ENCODE assay signal across 15 cellular contexts in genomic region chr6:411402-412145, GRCh38. TPM values are rescaled to one million over a fixed set of nuclear protein-coding genes. Genes with fewer than 3 reads are reported as not detected.
A peak's percentile ranks its signal among the peaks of the same experiment; 100 is the strongest.
DNase-seq lines count a peak whose midpoint lies in the region; ATAC-seq and TF ChIP-seq lines count a peak whose summit lies in the region.
"Had no signal": no experiment of that assay in that cellular context is flagged by ENCODE, and none has a peak within 500 bp of the region (broad histone marks: within the 10 kb centered on the region; RNA-seq: fewer than 3 reads in every experiment).

No MANE protein-coding gene starts in this region.

- peaks cover 0 to 4% of the 10 kb centered on the region in 2 donors for H3K27me3 ChIP-seq in breast epithelium
- H3K27me3 ChIP-seq: ascending aorta, BLaER1 had no signal

- DNase-seq in MCF 10A (ENCODE audit: unreplicated experiment) = peak; percentile 41
- no peak for DNase-seq in breast epithelium (ENCODE audit: low spot score in 2 of 2)
- peak; percentile 64 for DNase-seq in NCI-H2029 (lab: John Stamatoyannopoulos, UW)
- DNase-seq in activated naive CD8-positive, alpha-beta T cell treated with anti-CD3 and anti-CD28 coated beads for 36 hours = no peak
- DNase-seq in stimulated activated naive CD8-positive, alpha-beta T cell treated with anti-CD3 and anti-CD28 coated beads, Interleukin-15, amount 100 ng/mL, for 72 hours = no peak
- DNase-seq in NCI-H1436 treated with DMSO at 0.1 percent for 48 hours (lab: John Stamatoyannopoulos, UW) = no peak
- DNase-seq in HuH-7.5 (ENCODE audit: low spot score) = no peak
- DNase-seq: H9, Karpas-422, NCI-H226, nucleus accumbens had no signal

- H3K36me3 Mint-ChIP-seq in MCF 10A (ENCODE audit: insufficient read depth, unreplicated experiment) = no peaks in the 10 kb centered on the region
- peaks cover 87% of the 10 kb centered on the region for H3K36me3 Mint-ChIP-seq in activated naive CD8-positive, alpha-beta T cell treated with anti-CD3 and anti-CD28 coated beads for 36 hours

- H3K27ac ChIP-seq in breast epithelium = no peak overlapping the region
- H3K27ac ChIP-seq: ascending aorta, BLaER1 had no signal

- CTCF ChIA-PET in MCF 10A (lab: Yijun Ruan, JAX) = interaction anchor here (0.9 to 1.4 kb wide), 4 partner anchors 8 to 219 kb away, joined by 3 to 6 read pairs (median 3); no protein-coding TSS in a partner anchor

- intact Hi-C loops in MCF 10A (cut with micrococcal nuclease) (no loop called here), breast epithelium (cut with DNase I; ENCODE audit: low total_unique reads) (loop anchor here (10.0 kb wide), 1 partner anchor 63 kb away; no protein-coding TSS in a partner anchor)

- no peaks in the 10 kb centered on the region for H3K4me1 Mint-ChIP-seq in MCF 10A (ENCODE audit: insufficient read depth, unreplicated experiment)
- H3K4me1 Mint-ChIP-seq in activated naive CD8-positive, alpha-beta T cell treated with anti-CD3 and anti-CD28 coated beads for 36 hours = peaks cover 57% of the 10 kb centered on the region
- H3K4me1 Mint-ChIP-seq in stimulated activated naive CD8-positive, alpha-beta T cell treated with anti-CD3 and anti-CD28 coated beads, Interleukin-15, amount 100 ng/mL, for 72 hours = peaks cover 63% of the 10 kb centered on the region

- H3K27ac Mint-ChIP-seq in MCF 10A (ENCODE audit: low read depth, unreplicated experiment) = no peak overlapping the region
- H3K27ac Mint-ChIP-seq in activated naive CD8-positive, alpha-beta T cell treated with anti-CD3 and anti-CD28 coated beads for 36 hours = peak overlapping the region; percentile 74
- peak overlapping the region; percentile 43 to 74 for H3K27ac Mint-ChIP-seq in stimulated activated naive CD8-positive, alpha-beta T cell treated with anti-CD3 and anti-CD28 coated beads, Interleukin-15, amount 100 ng/mL, for 72 hours
- H3K27ac Mint-ChIP-seq: H9 had no signal

- no peak overlapping the region for H3K4me3 Mint-ChIP-seq in MCF 10A (ENCODE audit: unreplicated experiment)
- H3K4me3 Mint-ChIP-seq in activated naive CD8-positive, alpha-beta T cell treated with anti-CD3 and anti-CD28 coated beads for 36 hours = no peak overlapping the region
- peak overlapping the region in 1 of 2 donors; percentile 27 for H3K4me3 Mint-ChIP-seq in stimulated activated naive CD8-positive, alpha-beta T cell treated with anti-CD3 and anti-CD28 coated beads, Interleukin-15, amount 100 ng/mL, for 72 hours
- H3K4me3 Mint-ChIP-seq: H9 had no signal

- ATAC-seq in stimulated activated naive CD8-positive, alpha-beta T cell treated with anti-CD3 and anti-CD28 coated beads, Interleukin-15, amount 100 ng/mL, for 72 hours = peak; percentile 16
- no peak for ATAC-seq in GM21515 (IDR thresholded peaks at IDR 0.05; ENCODE audit: unreplicated experiment)

- no TSS peak for BruUV-seq in MCF 10A (replicated peaks; lab: Mats Ljungman, UMichigan)

- H3K36me3 ChIP-seq in breast epithelium = no peaks in the 10 kb centered on the region
- H3K36me3 ChIP-seq: ascending aorta had no signal

- peaks cover 0 to 20% of the 10 kb centered on the region in 2 donors for H3K9me3 ChIP-seq in breast epithelium

- H3K27me3 Mint-ChIP-seq in MCF 10A (ENCODE audit: insufficient read depth, unreplicated experiment) = peaks cover 12% of the 10 kb centered on the region
- H3K27me3 Mint-ChIP-seq in activated naive CD8-positive, alpha-beta T cell treated with anti-CD3 and anti-CD28 coated beads for 36 hours = peaks cover 4% of the 10 kb centered on the region
- H3K27me3 Mint-ChIP-seq in stimulated activated naive CD8-positive, alpha-beta T cell treated with anti-CD3 and anti-CD28 coated beads, Interleukin-15, amount 100 ng/mL, for 72 hours = no peaks in the 10 kb centered on the region

- TF ChIP-seq POLR2A in breast epithelium (IDR thresholded peaks at IDR 0.05) = no peak

- H3K9me3 Mint-ChIP-seq in MCF 10A (ENCODE audit: unreplicated experiment) = peaks cover 8% of the 10 kb centered on the region
- peaks cover 20% of the 10 kb centered on the region for H3K9me3 Mint-ChIP-seq in activated naive CD8-positive, alpha-beta T cell treated with anti-CD3 and anti-CD28 coated beads for 36 hours
- peaks cover 7 to 24% of the 10 kb centered on the region in 2 donors for H3K9me3 Mint-ChIP-seq in stimulated activated naive CD8-positive, alpha-beta T cell treated with anti-CD3 and anti-CD28 coated beads, Interleukin-15, amount 100 ng/mL, for 72 hours

- no peaks in the 10 kb centered on the region for H3K4me1 ChIP-seq in breast epithelium
- H3K4me1 ChIP-seq: ascending aorta had no signal

- no peak overlapping the region for H3K4me3 ChIP-seq in breast epithelium
- H3K4me3 ChIP-seq: ascending aorta, BLaER1 had no signal

- POLR2A ChIA-PET in MCF 10A (lab: Yijun Ruan, JAX) = interaction anchor here (0.6 to 1.6 kb wide), 4 partner anchors 17 to 197 kb away, joined by 3 to 4 read pairs (median 3); no protein-coding TSS in a partner anchor

- no peak for TF ChIP-seq CTCF in MCF 10A (IDR thresholded peaks at IDR 0.05; ENCODE audit: unreplicated experiment)
- no peak for TF ChIP-seq CTCF in breast epithelium (IDR thresholded peaks at IDR 0.05)

RNA-seq across cellular contexts. Expression of gene IRF4, which starts 20.0 kb away (rescaled TPM):
- total RNA-seq in MCF 10A (2022) = not detected in 2 replicates
- total RNA-seq in breast epithelium = 10 to 100 TPM in 2 of 3 donors, 1 to 10 TPM in 1; 9.1 to 25.2 (median 13.0) TPM
- total RNA-seq in activated naive CD8-positive, alpha-beta T cell treated with anti-CD3 and anti-CD28 coated beads for 36 hours = 100 to 1,000 TPM; 432 to 438 TPM
- total RNA-seq: lung microvascular endothelial cell had no signal

Comparison
In these comparisons a context has a peak if more than half of its experiments do, and no peak if none do; other contexts are left out.
1. DNase-seq: peak in MCF 10A (single experiment) and NCI-H2029 (single experiment); none in breast epithelium (0 of 2), activated naive CD8-positive, alpha-beta T cell treated with anti-CD3 and anti-CD28 coated beads for 36 hours (single experiment), stimulated activated naive CD8-positive, alpha-beta T cell treated with anti-CD3 and anti-CD28 coated beads, Interleukin-15, amount 100 ng/mL, for 72 hours (0 of 2), NCI-H1436 treated with DMSO at 0.1 percent for 48 hours (single experiment) and HuH-7.5 (single experiment).
2. RNA of gene IRF4, which starts 20.0 kb away (total RNA-seq): 432 to 438 TPM in activated naive CD8-positive, alpha-beta T cell treated with anti-CD3 and anti-CD28 coated beads for 36 hours; 9.1 to 25.2 TPM in breast epithelium and not detected in MCF 10A; every median in the first group is over 10 times any median in the second.